Comparison of ENCODE assay signal across 8 cellular contexts in the genomic region with DNA sequence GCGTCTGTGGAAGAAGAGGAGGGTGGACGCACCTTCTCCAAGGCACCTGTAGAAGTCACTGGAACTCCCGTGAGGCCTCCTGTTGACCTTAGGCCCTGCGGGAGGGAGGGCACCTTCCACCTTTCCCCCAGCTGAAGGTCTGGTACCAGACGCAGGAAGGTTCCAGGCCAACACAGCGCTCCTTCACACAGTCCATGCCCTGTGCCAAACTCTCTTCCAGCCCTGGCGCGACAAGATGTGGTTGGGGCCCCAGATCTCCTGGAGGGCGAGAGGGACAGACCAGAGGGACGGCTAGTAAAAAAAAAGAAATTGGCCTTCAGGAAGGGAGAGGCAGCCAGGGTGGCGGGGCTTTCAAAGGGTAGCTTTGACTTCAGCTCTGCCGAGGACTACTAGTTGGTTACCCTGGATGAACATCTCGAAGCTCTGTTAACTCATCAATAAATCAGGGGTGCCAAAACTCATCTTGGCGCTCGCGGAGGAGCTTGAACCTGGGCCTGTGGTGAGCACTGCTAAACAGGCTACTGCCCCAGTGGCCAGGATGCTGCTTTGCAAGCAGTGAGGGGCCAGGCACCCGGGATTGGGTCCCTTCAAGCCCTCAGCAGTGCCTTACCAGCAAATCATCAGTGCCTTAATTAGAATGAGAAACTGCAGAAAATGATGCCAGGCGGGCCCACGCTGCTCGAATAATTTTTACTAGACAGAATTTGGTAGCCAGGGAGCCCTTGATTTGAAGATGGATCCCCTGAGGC. TPM values are rescaled to one million over a fixed set of nuclear protein-coding genes. Genes with fewer than 3 reads are reported as not detected.
A peak's percentile ranks its signal among the peaks of the same experiment; 100 is the strongest.
DNase-seq lines count a peak whose midpoint lies in the region; ATAC-seq and TF ChIP-seq lines count a peak whose summit lies in the region.

No MANE protein-coding gene starts in this region.

- no peak for ATAC-seq in activated T-cell treated with anti-CD3 and anti-CD28 coated beads, Interleukin-2, amount 50 U/mL, for 72 hours (replicated peaks in 1 of 2)
- no peak for ATAC-seq in GM19395 (IDR thresholded peaks at IDR 0.05; ENCODE audit: unreplicated experiment)

- no peak overlapping the region for H3K27ac Mint-ChIP-seq in activated T-cell treated with anti-CD3 and anti-CD28 coated beads, Interleukin-2, amount 50 U/mL, for 72 hours

- TF ChIP-seq EP300 in stomach (IDR thresholded peaks at IDR 0.05): no peak

- peak overlapping the region in 3 of 4 donors; percentile 41 to 59 (median 54) for H3K4me3 ChIP-seq in stomach

- no peak for TF ChIP-seq POLR2A in stomach (IDR thresholded peaks at IDR 0.05)

- no peak for TF ChIP-seq CTCF in stomach (IDR thresholded peaks at IDR 0.05)

- WGBS in stomach, 5 donors: 32 to 40% (median 37%) methylated on average over 16 to 20 of the region's 20 CpGs

- H3K4me1 ChIP-seq in stomach: peaks cover 14 to 18% (median 17%) of the 10 kb centered on the region in 4 donors

- no peaks in the 10 kb centered on the region for H3K9me3 Mint-ChIP-seq in activated T-cell treated with anti-CD3 and anti-CD28 coated beads, Interleukin-2, amount 50 U/mL, for 72 hours

- peaks cover 7 to 55% (median 42%) of the 10 kb centered on the region in 3 donors for H3K27me3 ChIP-seq in stomach

- H3K27me3 Mint-ChIP-seq in activated T-cell treated with anti-CD3 and anti-CD28 coated beads, Interleukin-2, amount 50 U/mL, for 72 hours (ENCODE audit: low read depth): peaks cover 36% of the 10 kb centered on the region

- intact Hi-C loops in stomach (cut with DNase I; ENCODE audit: low total_unique reads): no loop called here

- H3K4me3 Mint-ChIP-seq in activated T-cell treated with anti-CD3 and anti-CD28 coated beads, Interleukin-2, amount 50 U/mL, for 72 hours: peak overlapping the region; percentile 49 to 67

- H3K4me1 Mint-ChIP-seq in activated T-cell treated with anti-CD3 and anti-CD28 coated beads, Interleukin-2, amount 50 U/mL, for 72 hours (ENCODE audit: low read depth): no peaks in the 10 kb centered on the region

- H3K9me3 ChIP-seq in stomach: no peaks in the 10 kb centered on the region

- H3K27ac ChIP-seq in angular gyrus (ENCODE audit: low read depth, low read length): peak overlapping the region; percentile 55
- H3K27ac ChIP-seq in stomach: no peak overlapping the region

- no peak for DNase-seq in activated T-cell treated with anti-CD3 and anti-CD28 coated beads, Interleukin-2, amount 50 U/mL, for 72 hours
- DNase-seq in activated T-cell treated with anti-CD3 and anti-CD28 coated beads for 4 hours: no peak
- peak; percentile 52 for DNase-seq in iPS-NIHi11 (ENCODE audit: low spot score)
- no peak for DNase-seq in stomach
- no peak for DNase-seq in NCI-H1105 treated with DMSO at 0.1 percent for 48 hours (lab: John Stamatoyannopoulos, UW)
- no peak for DNase-seq in activated CD4-positive, alpha-beta T cell treated with anti-CD3 and anti-CD28 coated beads, Interleukin-2, amount 50 U/mL, for 48 hours

- H3K36me3 ChIP-seq in stomach: peaks cover 31 to 37% (median 33%) of the 10 kb centered on the region in 4 donors

- H3K36me3 Mint-ChIP-seq in activated T-cell treated with anti-CD3 and anti-CD28 coated beads, Interleukin-2, amount 50 U/mL, for 72 hours (ENCODE audit: insufficient read depth in 2 of 2): peaks cover 0 to 9% of the 10 kb centered on the region in 2 donors

RNA-seq across cellular contexts. Expression of gene AARS2, which starts 14.9 kb away (rescaled TPM):
- 10 to 100 TPM; 12.3 to 15.2 TPM for total RNA-seq in activated T-cell treated with anti-CD3 and anti-CD28 coated beads, Interleukin-2, amount 50 U/mL, for 72 hours
- total RNA-seq in stomach: 10 to 100 TPM in 2 of 5 donors, 1 to 10 TPM in 3; 6.4 to 19.3 (median 8.0) TPM
- polyA plus RNA-seq in stomach: 1 to 10 TPM; 2.9 to 4.2 (median 3.1) TPM

RNA-seq across cellular contexts. Expression of gene TMEM151B, which starts 28.0 kb away (rescaled TPM):
- total RNA-seq in activated T-cell treated with anti-CD3 and anti-CD28 coated beads, Interleukin-2, amount 50 U/mL, for 72 hours: under 1 TPM in 1 of 2 donors, not detected in 1; 0.25 TPM
- under 1 TPM in 2 of 5 donors, not detected in 3; 0.18 to 0.29 TPM for total RNA-seq in stomach
- polyA plus RNA-seq in stomach: under 1 TPM in 2 of 3 donors, not detected in 1; 0.12 to 0.28 TPM

RNA-seq across cellular contexts. Expression of gene NFKBIE, which starts 32.9 kb away (rescaled TPM):
- 10 to 100 TPM; 18.1 to 19.8 TPM for total RNA-seq in activated T-cell treated with anti-CD3 and anti-CD28 coated beads, Interleukin-2, amount 50 U/mL, for 72 hours
- total RNA-seq in stomach: 10 to 100 TPM in 1 of 5 donors, 1 to 10 TPM in 1, under 1 TPM in 1, not detected in 2; 0.89 to 23.5 (median 3.5) TPM
- polyA plus RNA-seq in stomach: 10 to 100 TPM in 2 of 3 donors, 1 to 10 TPM in 1; 9.9 to 14.2 (median 10.6) TPM

RNA-seq across cellular contexts. Expression of gene SLC35B2, which starts 40.9 kb away (rescaled TPM):
- 10 to 100 TPM; 13.9 to 16.9 TPM for total RNA-seq in activated T-cell treated with anti-CD3 and anti-CD28 coated beads, Interleukin-2, amount 50 U/mL, for 72 hours
- total RNA-seq in stomach: 10 to 100 TPM in 4 of 5 donors, 1 to 10 TPM in 1; 1.4 to 60.1 (median 27.0) TPM
- polyA plus RNA-seq in stomach: 10 to 100 TPM in 2 of 3 donors, 1 to 10 TPM in 1; 7.3 to 17.2 (median 16.6) TPM

RNA-seq across cellular contexts. Expression of gene SPATS1, which starts 44.2 kb away (rescaled TPM):
- total RNA-seq in activated T-cell treated with anti-CD3 and anti-CD28 coated beads, Interleukin-2, amount 50 U/mL, for 72 hours: not detected
- total RNA-seq in stomach: not detected
- not detected for polyA plus RNA-seq in stomach
